Comparison of ENCODE assay signal across 13 cellular contexts in genomic region chr2:67451086-67451832, GRCh38. TPM values are rescaled to one million over a fixed set of nuclear protein-coding genes. Genes with fewer than 3 reads are reported as not detected.
A peak's percentile ranks its signal among the peaks of the same experiment; 100 is the strongest.
DNase-seq lines count a peak whose midpoint lies in the region; ATAC-seq, FAIRE-seq and TF ChIP-seq lines count a peak whose summit lies in the region.
"Had no signal": no experiment of that assay in that cellular context is flagged by ENCODE, and none has a peak within 500 bp of the region (broad histone marks: within the 10 kb centered on the region; RNA-seq: fewer than 3 reads in every experiment).

No MANE protein-coding gene starts in this region.

- POLR2A ChIA-PET in activated CD4-positive, alpha-beta T cell treated with anti-CD3 and anti-CD28 coated beads, Interleukin-2, amount 10 ng/mL, durations not matched to agents 7 days and 5 days (lab: Charles Lee) = interaction anchor here (0.7 kb wide), 1 partner anchor 1216 kb away, joined by 5 read pairs; no protein-coding TSS in a partner anchor
- POLR2A ChIA-PET in CD4-positive, alpha-beta T cell (lab: Charles Lee) = no interaction called here

- no peaks in the 10 kb centered on the region for H4K20me1 ChIP-seq in astrocyte (ENCODE audit: insufficient read depth, low read length)
- no peaks in the 10 kb centered on the region for H4K20me1 ChIP-seq in keratinocyte (ENCODE audit: control insufficient read depth, extremely low read depth, insufficient read depth, low read length)

- H3K27ac Mint-ChIP-seq in astrocyte (ENCODE audit: unreplicated experiment) = peak overlapping the region; percentile 26
- H3K27ac Mint-ChIP-seq in activated CD4-positive, alpha-beta T cell treated with anti-CD3 and anti-CD28 coated beads, Interleukin-2, amount 10 ng/mL, durations not matched to agents 7 days and 5 days = no peak overlapping the region
- H3K27ac Mint-ChIP-seq in CD4-positive, alpha-beta T cell = no peak overlapping the region
- H3K27ac Mint-ChIP-seq: CD4-positive, CD25-positive, alpha-beta regulatory T cell; stimulated activated naive B cell treated with anti-CD40 and anti-IgM and Interleukin-4, amounts not matched to agents 10 μg/mL and 1 μg/mL and 100 μg/mL, for 72 hours had no signal

- FAIRE-seq in astrocyte (lab: Jason Lieb, UNC) = peak; percentile 13
- FAIRE-seq in keratinocyte (lab: Jason Lieb, UNC) = peak; percentile 100
- FAIRE-seq: GM18507 had no signal

- TF ChIP-seq CTCF in astrocyte (IDR thresholded peaks at IDR 0.05; ENCODE audit: insufficient read depth, low read depth, low read length) (no peak), keratinocyte (optimal IDR thresholded peaks at IDR 0.05 in 1 of 3, IDR thresholded peaks at IDR 0.05 in 1 of 3, conservative IDR thresholded peaks at IDR 0.05 in 1 of 3; ENCODE audit: extremely low read depth in 1 of 3, insufficient read depth in 2 of 3, low read length in 3 of 3) (peak in 1 of 3 experiments; percentile 16)
- TF ChIP-seq CTCF in CD4-positive, alpha-beta T cell (IDR thresholded peaks at IDR 0.05) = no peak

- CTCF ChIA-PET in activated CD4-positive, alpha-beta T cell treated with anti-CD3 and anti-CD28 coated beads, Interleukin-2, amount 10 ng/mL, durations not matched to agents 7 days and 5 days (lab: Charles Lee) = no interaction called here
- CTCF ChIA-PET in CD4-positive, alpha-beta T cell (lab: Charles Lee) = no interaction called here

- no peaks in the 10 kb centered on the region for H3K27me3 ChIP-seq in astrocyte (ENCODE audit: insufficient read depth, low read length)
- H3K27me3 ChIP-seq in keratinocyte (ENCODE audit: control insufficient read depth, extremely low read depth, insufficient read depth, low read length) = no peaks in the 10 kb centered on the region
- no peaks in the 10 kb centered on the region for H3K27me3 ChIP-seq in CD4-positive, alpha-beta T cell (ENCODE audit: control insufficient read depth, insufficient read depth, low read length)
- H3K27me3 ChIP-seq: spleen had no signal

- no peaks in the 10 kb centered on the region for H3K36me3 Mint-ChIP-seq in astrocyte (ENCODE audit: low read depth, unreplicated experiment)
- no peaks in the 10 kb centered on the region for H3K36me3 Mint-ChIP-seq in activated CD4-positive, alpha-beta T cell treated with anti-CD3 and anti-CD28 coated beads, Interleukin-2, amount 10 ng/mL, durations not matched to agents 7 days and 5 days (ENCODE audit: low read depth)
- no peaks in the 10 kb centered on the region for H3K36me3 Mint-ChIP-seq in CD4-positive, alpha-beta T cell (ENCODE audit: low read depth)
- H3K36me3 Mint-ChIP-seq: CD4-positive, CD25-positive, alpha-beta regulatory T cell; stimulated activated naive B cell treated with anti-CD40 and anti-IgM and Interleukin-4, amounts not matched to agents 10 μg/mL and 1 μg/mL and 100 μg/mL, for 72 hours had no signal

- ATAC-seq in activated CD4-positive, CD25-positive, alpha-beta regulatory T cell treated with anti-CD3 and anti-CD28 coated beads, Interleukin-2, amount 50 U/mL, for 24 hours = no peak
- ATAC-seq in CD4-positive, alpha-beta T cell (ENCODE audit: poor library complexity) = no peak
- ATAC-seq: stimulated activated naive B cell treated with anti-CD40 and anti-IgM and Interleukin-4, amounts not matched to agents 10 μg/mL and 1 μg/mL and 100 μg/mL, for 72 hours had no signal

- no peak overlapping the region for H3K4me3 Mint-ChIP-seq in astrocyte (ENCODE audit: unreplicated experiment)
- no peak overlapping the region for H3K4me3 Mint-ChIP-seq in activated CD4-positive, alpha-beta T cell treated with anti-CD3 and anti-CD28 coated beads, Interleukin-2, amount 10 ng/mL, durations not matched to agents 7 days and 5 days
- H3K4me3 Mint-ChIP-seq in CD4-positive, alpha-beta T cell = no peak overlapping the region
- H3K4me3 Mint-ChIP-seq: CD4-positive, CD25-positive, alpha-beta regulatory T cell; stimulated activated naive B cell treated with anti-CD40 and anti-IgM and Interleukin-4, amounts not matched to agents 10 μg/mL and 1 μg/mL and 100 μg/mL, for 72 hours had no signal

- H3K27ac ChIP-seq in astrocyte (ENCODE audit: low read depth, low read length) (no peak overlapping the region), keratinocyte (ENCODE audit: control insufficient read depth, insufficient read depth, low read length) (peak overlapping the region; percentile 84)
- no peak overlapping the region for H3K27ac ChIP-seq in CD4-positive, alpha-beta T cell (ENCODE audit: low read depth, low read length)
- H3K27ac ChIP-seq: spleen had no signal

- H3K4me2 ChIP-seq in astrocyte (ENCODE audit: low read length) (no peak overlapping the region), keratinocyte (ENCODE audit: control insufficient read depth, extremely low read depth, insufficient read depth, low read depth, low read length) (peak overlapping the region; percentile 15)

- H3K36me3 ChIP-seq in astrocyte (ENCODE audit: insufficient read depth, low read length) (no peaks in the 10 kb centered on the region), keratinocyte (ENCODE audit: control insufficient read depth in 2 of 2, extremely low read depth in 1 of 2, insufficient read depth in 2 of 2, low read length in 2 of 2) (no peaks in the 10 kb centered on the region)
- H3K36me3 ChIP-seq: spleen had no signal

- peaks cover 23% of the 10 kb centered on the region for H3K4me1 Mint-ChIP-seq in astrocyte (ENCODE audit: low read depth, unreplicated experiment)
- no peaks in the 10 kb centered on the region for H3K4me1 Mint-ChIP-seq in activated CD4-positive, alpha-beta T cell treated with anti-CD3 and anti-CD28 coated beads, Interleukin-2, amount 10 ng/mL, durations not matched to agents 7 days and 5 days
- no peaks in the 10 kb centered on the region for H3K4me1 Mint-ChIP-seq in CD4-positive, alpha-beta T cell (ENCODE audit: low read depth)
- H3K4me1 Mint-ChIP-seq: CD4-positive, CD25-positive, alpha-beta regulatory T cell; stimulated activated naive B cell treated with anti-CD40 and anti-IgM and Interleukin-4, amounts not matched to agents 10 μg/mL and 1 μg/mL and 100 μg/mL, for 72 hours had no signal

- no peaks in the 10 kb centered on the region for H3K9me1 ChIP-seq in keratinocyte (ENCODE audit: control insufficient read depth, extremely low read depth, insufficient read depth, low read length)

- no peak overlapping the region for H3K9ac ChIP-seq in astrocyte (ENCODE audit: low read length)
- H3K9ac ChIP-seq in keratinocyte (ENCODE audit: control insufficient read depth, extremely low read depth, insufficient read depth, low read length) = peak overlapping the region; percentile 17

- DNase-seq in AG08396 (ENCODE audit: low spot score) (peak; percentile 33), HT1080 (ENCODE audit: low read depth) (peak; percentile 87), astrocyte (ENCODE audit: low read depth) (peak; percentile 82), keratinocyte (ENCODE audit: low read depth, low spot score) (peak; percentile 99)
- no peak for DNase-seq in activated CD4-positive, alpha-beta T cell treated with anti-CD3 and anti-CD28 coated beads, Interleukin-2, amount 10 ng/mL, durations not matched to agents 7 days and 5 days
- no peak for DNase-seq in activated CD4-positive, CD25-positive, alpha-beta regulatory T cell (lab: John Stamatoyannopoulos, UW)
- no peak for DNase-seq in CD4-positive, alpha-beta T cell
- DNase-seq: CD4-positive, CD25-positive, alpha-beta regulatory T cell; NCI-H1694 treated with DMSO at 0.1 percent for 48 hours; spleen; stimulated activated naive B cell treated with anti-CD40 and anti-IgM and Interleukin-4, amounts not matched to agents 10 μg/mL and 1 μg/mL and 100 μg/mL, for 72 hours had no signal

- H3K4me1 ChIP-seq in astrocyte (ENCODE audit: insufficient read depth, low read length) (peaks cover 7% of the 10 kb centered on the region), keratinocyte (ENCODE audit: control insufficient read depth, extremely low read depth, insufficient read depth, low read length) (peaks cover 43% of the 10 kb centered on the region)
- H3K4me1 ChIP-seq: spleen had no signal

- H2AFZ ChIP-seq in astrocyte (ENCODE audit: low read depth, low read length) (no peak overlapping the region), keratinocyte (ENCODE audit: control insufficient read depth, low read length) (no peak overlapping the region)

- peaks cover 5% of the 10 kb centered on the region for H3K9me3 Mint-ChIP-seq in astrocyte (ENCODE audit: unreplicated experiment)
- no peaks in the 10 kb centered on the region for H3K9me3 Mint-ChIP-seq in activated CD4-positive, alpha-beta T cell treated with anti-CD3 and anti-CD28 coated beads, Interleukin-2, amount 10 ng/mL, durations not matched to agents 7 days and 5 days
- no peaks in the 10 kb centered on the region for H3K9me3 Mint-ChIP-seq in CD4-positive, alpha-beta T cell
- H3K9me3 Mint-ChIP-seq: stimulated activated naive B cell treated with anti-CD40 and anti-IgM and Interleukin-4, amounts not matched to agents 10 μg/mL and 1 μg/mL and 100 μg/mL, for 72 hours had no signal

- H3K27me3 Mint-ChIP-seq in astrocyte (ENCODE audit: low read depth, unreplicated experiment) = peaks cover under 1% of the 10 kb centered on the region
- no peaks in the 10 kb centered on the region for H3K27me3 Mint-ChIP-seq in activated CD4-positive, alpha-beta T cell treated with anti-CD3 and anti-CD28 coated beads, Interleukin-2, amount 10 ng/mL, durations not matched to agents 7 days and 5 days
- H3K27me3 Mint-ChIP-seq in CD4-positive, alpha-beta T cell = peaks cover 8% of the 10 kb centered on the region

- H3K9me3 ChIP-seq in astrocyte (ENCODE audit: insufficient read depth, low read depth, low read length) (no peaks in the 10 kb centered on the region), keratinocyte (ENCODE audit: control insufficient read depth, low read depth, low read length) (peaks cover 1% of the 10 kb centered on the region)
- no peaks in the 10 kb centered on the region for H3K9me3 ChIP-seq in CD4-positive, alpha-beta T cell (ENCODE audit: control insufficient read depth, low read length)
- H3K9me3 ChIP-seq: spleen had no signal

- intact Hi-C loops in CD4-positive, alpha-beta T cell (cut with DNase I, micrococcal nuclease) = no loop called here

- H3K79me2 ChIP-seq in astrocyte (ENCODE audit: insufficient read depth, low read length) = no peaks in the 10 kb centered on the region
- no peaks in the 10 kb centered on the region for H3K79me2 ChIP-seq in keratinocyte (ENCODE audit: control insufficient read depth, insufficient read depth, low read length)

- H3K4me3 ChIP-seq in astrocyte (ENCODE audit: insufficient read depth, low read depth, low read length) (no peak overlapping the region), keratinocyte (ENCODE audit: control insufficient read depth in 2 of 3, extremely low read depth in 1 of 3, insufficient read depth in 2 of 3, low read depth in 1 of 3, low read length in 3 of 3) (no peak overlapping the region)
- H3K4me3 ChIP-seq: spleen had no signal

- dilution Hi-C loops in keratinocyte (cut with MboI; ENCODE audit: extremely low pct_ligation_motif_present, low sequenced_read_pairs) = no loop called here

RNA-seq across cellular contexts. Expression of gene ETAA1, which starts 54.1 kb away (rescaled TPM):
- total RNA-seq in HT1080 (2014; rRNA removed; shearing (Covaris generic)) = 10.6 and 11.6 TPM in 2 replicates
- 10.5 and 14.3 TPM in 2 replicates for polyA plus RNA-seq in HT1080 (2015; cell fraction: cytosol; rRNA removed)
- 17.6 and 21.1 TPM in 2 replicates for polyA plus RNA-seq in HT1080 (2015; cell fraction: nucleus; rRNA removed)
- total RNA-seq in astrocyte = 8.2 and 8.6 TPM in 2 replicates
- polyA plus RNA-seq in keratinocyte = 5.5 to 11.5 TPM (median 6.4 TPM) in 3 replicates
- 8.6 TPM for polyA plus RNA-seq in keratinocyte (2011; ENCODE audit: low read depth)
- 4.0 and 8.3 TPM in 2 replicates for polyA plus RNA-seq in keratinocyte (2011; cell fraction: cytosol; rRNA removed)
- 8.5 and 11.8 TPM in 2 replicates for polyA plus RNA-seq in keratinocyte (2011; cell fraction: nucleus; rRNA removed)
- polyA plus RNA-seq in keratinocyte (2012; ENCODE audit: low replicate concordance) = 5.8 and 6.9 TPM in 2 replicates
- polyA minus RNA-seq in keratinocyte = 0.39 to 8.8 TPM (median 2.7 TPM) in 3 replicates
- polyA minus RNA-seq in keratinocyte (2011; cell fraction: cytosol; rRNA and poly(A)+ RNA removed) = 5.6 TPM
- 3.2 and 7.0 TPM in 2 replicates for polyA minus RNA-seq in keratinocyte (2011; cell fraction: nucleus; rRNA and poly(A)+ RNA removed)
- 10 to 100 TPM; 11.1 to 12.6 TPM for total RNA-seq in activated CD4-positive, alpha-beta T cell treated with anti-CD3 and anti-CD28 coated beads, Interleukin-2, amount 10 ng/mL, durations not matched to agents 7 days and 5 days
- total RNA-seq in CD4-positive, alpha-beta T cell = 10 to 100 TPM in 1 of 2 experiments, 1 to 10 TPM in 1; 9.6 to 10.4 TPM

Comparison
In these comparisons a context has a peak if more than half of its experiments do, and no peak if none do; other contexts are left out.
1. DNase-seq: peak in AG08396 (single experiment), HT1080 (single experiment), astrocyte (single experiment) and keratinocyte (single experiment); none in activated CD4-positive, alpha-beta T cell treated with anti-CD3 and anti-CD28 coated beads, Interleukin-2, amount 10 ng/mL, durations not matched to agents 7 days and 5 days (single experiment), activated CD4-positive, CD25-positive, alpha-beta regulatory T cell (0 of 4) and CD4-positive, alpha-beta T cell (0 of 10).